Comparison of ENCODE assay signal across 1 cellular context in the genomic region with DNA sequence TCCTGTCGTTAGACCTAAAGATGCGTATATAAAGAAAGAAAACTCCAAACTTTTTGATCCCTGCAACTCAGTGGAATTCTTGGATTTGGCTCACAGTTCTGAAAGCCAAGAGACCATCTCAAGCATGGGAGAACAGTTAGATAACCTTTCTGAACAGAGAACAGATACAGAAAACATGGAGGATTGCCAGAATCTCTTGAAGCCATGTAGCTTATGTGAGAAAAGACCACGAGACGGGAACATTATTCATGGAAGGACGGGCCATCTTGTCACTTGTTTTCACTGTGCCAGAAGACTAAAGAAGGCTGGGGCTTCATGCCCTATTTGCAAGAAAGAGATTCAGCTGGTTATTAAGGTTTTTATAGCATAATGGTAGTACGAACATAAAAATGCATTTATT.
TF ChIP-seq lines count a peak whose summit lies in the region.

No MANE protein-coding gene starts in this region.

TF ChIP-seq in HepG2, 621 proteins besides CTCF, POLR2A, EP300 and RAD21:
- TF ChIP-seq ZBTB40 (IDR thresholded peaks at IDR 0.05) = no peak
- TF ChIP-seq ZBTB40 (CRISPR knock-in tag; IDR thresholded peaks at IDR 0.05) = no peak
- TF ChIP-seq HMG20A (CRISPR knock-in tag; IDR thresholded peaks at IDR 0.05; ENCODE audit: borderline replicate concordance) = no peak
- no peak for TF ChIP-seq YY1 (IDR thresholded peaks at IDR 0.05; ENCODE audit: insufficient read depth, insufficient replicate concordance, low read depth, low read length)
- TF ChIP-seq ZNF510 (CRISPR knock-in tag; IDR thresholded peaks at IDR 0.05; ENCODE audit: low read depth) = no peak
- TF ChIP-seq, protein P1, sequence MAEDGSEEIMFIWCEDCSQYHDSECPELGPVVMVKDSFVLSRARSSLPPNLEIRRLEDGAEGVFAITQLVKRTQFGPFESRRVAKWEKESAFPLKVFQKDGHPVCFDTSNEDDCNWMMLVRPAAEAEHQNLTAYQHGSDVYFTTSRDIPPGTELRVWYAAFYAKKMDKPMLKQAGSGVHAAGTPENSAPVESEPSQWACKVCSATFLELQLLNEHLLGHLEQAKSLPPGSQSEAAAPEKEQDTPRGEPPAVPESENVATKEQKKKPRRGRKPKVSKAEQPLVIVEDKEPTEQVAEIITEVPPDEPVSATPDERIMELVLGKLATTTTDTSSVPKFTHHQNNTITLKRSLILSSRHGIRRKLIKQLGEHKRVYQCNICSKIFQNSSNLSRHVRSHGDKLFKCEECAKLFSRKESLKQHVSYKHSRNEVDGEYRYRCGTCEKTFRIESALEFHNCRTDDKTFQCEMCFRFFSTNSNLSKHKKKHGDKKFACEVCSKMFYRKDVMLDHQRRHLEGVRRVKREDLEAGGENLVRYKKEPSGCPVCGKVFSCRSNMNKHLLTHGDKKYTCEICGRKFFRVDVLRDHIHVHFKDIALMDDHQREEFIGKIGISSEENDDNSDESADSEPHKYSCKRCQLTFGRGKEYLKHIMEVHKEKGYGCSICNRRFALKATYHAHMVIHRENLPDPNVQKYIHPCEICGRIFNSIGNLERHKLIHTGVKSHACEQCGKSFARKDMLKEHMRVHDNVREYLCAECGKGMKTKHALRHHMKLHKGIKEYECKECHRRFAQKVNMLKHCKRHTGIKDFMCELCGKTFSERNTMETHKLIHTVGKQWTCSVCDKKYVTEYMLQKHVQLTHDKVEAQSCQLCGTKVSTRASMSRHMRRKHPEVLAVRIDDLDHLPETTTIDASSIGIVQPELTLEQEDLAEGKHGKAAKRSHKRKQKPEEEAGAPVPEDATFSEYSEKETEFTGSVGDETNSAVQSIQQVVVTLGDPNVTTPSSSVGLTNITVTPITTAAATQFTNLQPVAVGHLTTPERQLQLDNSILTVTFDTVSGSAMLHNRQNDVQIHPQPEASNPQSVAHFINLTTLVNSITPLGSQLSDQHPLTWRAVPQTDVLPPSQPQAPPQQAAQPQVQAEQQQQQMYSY (CRISPR knock-in tag; IDR thresholded peaks at IDR 0.05) = no peak
- TF ChIP-seq ZNF282 (IDR thresholded peaks at IDR 0.05; ENCODE audit: partially characterized antibody) = no peak
- TF ChIP-seq ZFP41 (CRISPR knock-in tag; IDR thresholded peaks at IDR 0.05; ENCODE audit: borderline replicate concordance) = no peak
- no peak for TF ChIP-seq ZNF850 (CRISPR knock-in tag; conservative IDR thresholded peaks at IDR 0.05)
- no peak for TF ChIP-seq ZNF567 (CRISPR knock-in tag; IDR thresholded peaks at IDR 0.05; ENCODE audit: borderline replicate concordance)
- TF ChIP-seq ESRRA (CRISPR knock-in tag; IDR thresholded peaks at IDR 0.05; ENCODE audit: low read depth) = no peak
- TF ChIP-seq ZNF558 (CRISPR knock-in tag; IDR thresholded peaks at IDR 0.05; ENCODE audit: borderline replicate concordance) = no peak
- TF ChIP-seq, protein P2, sequence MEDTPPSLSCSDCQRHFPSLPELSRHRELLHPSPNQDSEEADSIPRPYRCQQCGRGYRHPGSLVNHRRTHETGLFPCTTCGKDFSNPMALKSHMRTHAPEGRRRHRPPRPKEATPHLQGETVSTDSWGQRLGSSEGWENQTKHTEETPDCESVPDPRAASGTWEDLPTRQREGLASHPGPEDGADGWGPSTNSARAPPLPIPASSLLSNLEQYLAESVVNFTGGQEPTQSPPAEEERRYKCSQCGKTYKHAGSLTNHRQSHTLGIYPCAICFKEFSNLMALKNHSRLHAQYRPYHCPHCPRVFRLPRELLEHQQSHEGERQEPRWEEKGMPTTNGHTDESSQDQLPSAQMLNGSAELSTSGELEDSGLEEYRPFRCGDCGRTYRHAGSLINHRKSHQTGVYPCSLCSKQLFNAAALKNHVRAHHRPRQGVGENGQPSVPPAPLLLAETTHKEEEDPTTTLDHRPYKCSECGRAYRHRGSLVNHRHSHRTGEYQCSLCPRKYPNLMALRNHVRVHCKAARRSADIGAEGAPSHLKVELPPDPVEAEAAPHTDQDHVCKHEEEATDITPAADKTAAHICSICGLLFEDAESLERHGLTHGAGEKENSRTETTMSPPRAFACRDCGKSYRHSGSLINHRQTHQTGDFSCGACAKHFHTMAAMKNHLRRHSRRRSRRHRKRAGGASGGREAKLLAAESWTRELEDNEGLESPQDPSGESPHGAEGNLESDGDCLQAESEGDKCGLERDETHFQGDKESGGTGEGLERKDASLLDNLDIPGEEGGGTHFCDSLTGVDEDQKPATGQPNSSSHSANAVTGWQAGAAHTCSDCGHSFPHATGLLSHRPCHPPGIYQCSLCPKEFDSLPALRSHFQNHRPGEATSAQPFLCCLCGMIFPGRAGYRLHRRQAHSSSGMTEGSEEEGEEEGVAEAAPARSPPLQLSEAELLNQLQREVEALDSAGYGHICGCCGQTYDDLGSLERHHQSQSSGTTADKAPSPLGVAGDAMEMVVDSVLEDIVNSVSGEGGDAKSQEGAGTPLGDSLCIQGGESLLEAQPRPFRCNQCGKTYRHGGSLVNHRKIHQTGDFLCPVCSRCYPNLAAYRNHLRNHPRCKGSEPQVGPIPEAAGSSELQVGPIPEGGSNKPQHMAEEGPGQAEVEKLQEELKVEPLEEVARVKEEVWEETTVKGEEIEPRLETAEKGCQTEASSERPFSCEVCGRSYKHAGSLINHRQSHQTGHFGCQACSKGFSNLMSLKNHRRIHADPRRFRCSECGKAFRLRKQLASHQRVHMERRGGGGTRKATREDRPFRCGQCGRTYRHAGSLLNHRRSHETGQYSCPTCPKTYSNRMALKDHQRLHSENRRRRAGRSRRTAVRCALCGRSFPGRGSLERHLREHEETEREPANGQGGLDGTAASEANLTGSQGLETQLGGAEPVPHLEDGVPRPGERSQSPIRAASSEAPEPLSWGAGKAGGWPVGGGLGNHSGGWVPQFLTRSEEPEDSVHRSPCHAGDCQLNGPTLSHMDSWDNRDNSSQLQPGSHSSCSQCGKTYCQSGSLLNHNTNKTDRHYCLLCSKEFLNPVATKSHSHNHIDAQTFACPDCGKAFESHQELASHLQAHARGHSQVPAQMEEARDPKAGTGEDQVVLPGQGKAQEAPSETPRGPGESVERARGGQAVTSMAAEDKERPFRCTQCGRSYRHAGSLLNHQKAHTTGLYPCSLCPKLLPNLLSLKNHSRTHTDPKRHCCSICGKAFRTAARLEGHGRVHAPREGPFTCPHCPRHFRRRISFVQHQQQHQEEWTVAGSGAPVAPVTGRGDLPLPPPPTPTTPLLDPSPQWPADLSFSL (CRISPR knock-in tag; IDR thresholded peaks at IDR 0.05) = no peak
- no peak for TF ChIP-seq ZNF670 (CRISPR knock-in tag; IDR thresholded peaks at IDR 0.05; ENCODE audit: borderline replicate concordance)
- TF ChIP-seq, protein P3, sequence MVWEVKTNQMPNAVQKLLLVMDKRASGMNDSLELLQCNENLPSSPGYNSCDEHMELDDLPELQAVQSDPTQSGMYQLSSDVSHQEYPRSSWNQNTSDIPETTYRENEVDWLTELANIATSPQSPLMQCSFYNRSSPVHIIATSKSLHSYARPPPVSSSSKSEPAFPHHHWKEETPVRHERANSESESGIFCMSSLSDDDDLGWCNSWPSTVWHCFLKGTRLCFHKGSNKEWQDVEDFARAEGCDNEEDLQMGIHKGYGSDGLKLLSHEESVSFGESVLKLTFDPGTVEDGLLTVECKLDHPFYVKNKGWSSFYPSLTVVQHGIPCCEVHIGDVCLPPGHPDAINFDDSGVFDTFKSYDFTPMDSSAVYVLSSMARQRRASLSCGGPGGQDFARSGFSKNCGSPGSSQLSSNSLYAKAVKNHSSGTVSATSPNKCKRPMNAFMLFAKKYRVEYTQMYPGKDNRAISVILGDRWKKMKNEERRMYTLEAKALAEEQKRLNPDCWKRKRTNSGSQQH (CRISPR knock-in tag; IDR thresholded peaks at IDR 0.05; ENCODE audit: low read depth) = no peak
